ENCODE assay signal across 18 cellular contexts in the genomic region with DNA sequence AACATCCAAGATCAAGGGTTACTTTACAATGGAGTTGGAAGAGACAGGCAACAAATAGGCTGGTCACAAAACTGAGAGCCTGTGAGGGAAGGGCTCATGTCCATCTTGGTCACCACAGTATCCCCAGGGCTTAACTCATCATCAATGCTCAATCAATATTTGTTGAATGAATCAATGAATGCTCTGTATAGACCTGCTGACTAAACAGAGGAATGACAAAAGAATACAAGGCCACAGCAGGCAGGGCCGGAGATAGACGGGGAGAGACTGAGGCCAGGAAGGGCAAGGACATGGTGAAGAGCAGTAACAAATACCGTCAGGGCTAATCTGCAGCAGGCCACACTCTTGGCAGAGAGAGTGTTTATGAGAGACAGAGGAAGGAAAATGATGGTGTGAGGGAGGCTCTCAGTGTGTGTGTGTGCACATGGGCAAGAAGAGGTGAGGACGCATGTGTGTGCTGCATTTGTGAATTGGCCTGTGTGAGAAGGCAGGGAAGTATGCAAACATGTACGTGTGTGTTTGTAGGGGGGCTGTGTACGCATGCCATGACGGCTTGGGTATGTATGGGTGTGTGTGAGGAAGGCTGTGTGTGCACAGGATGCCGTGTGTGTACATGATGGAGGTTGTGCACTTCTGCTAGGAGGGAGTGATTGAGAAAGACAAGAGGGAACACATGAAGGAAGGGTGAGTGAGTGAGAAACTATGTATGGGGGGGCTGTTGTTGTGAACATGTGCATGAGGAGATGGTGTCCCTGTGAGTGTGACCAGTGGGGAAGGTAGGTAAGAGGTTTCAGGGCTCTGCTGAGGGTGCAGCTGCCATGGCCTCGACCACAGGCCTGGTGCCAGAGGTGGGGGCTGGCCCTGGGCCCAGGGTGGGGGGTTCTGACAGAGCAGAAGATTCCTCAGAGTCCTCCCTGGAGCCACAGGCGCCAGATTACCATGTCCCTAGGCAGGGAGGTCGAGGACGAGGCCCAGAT. TPM values are rescaled to one million over a fixed set of nuclear protein-coding genes. Genes with fewer than 3 reads are reported as not detected.
DNase-seq lines count a peak whose midpoint lies in the region; ATAC-seq, FAIRE-seq and TF ChIP-seq lines count a peak whose summit lies in the region.
"Had no signal": no experiment of that assay in that cellular context is flagged by ENCODE, and none has a peak within 500 bp of the region (broad histone marks: within the 10 kb centered on the region; RNA-seq: fewer than 3 reads in every experiment).

No MANE protein-coding gene starts in this region.

- no peaks in the 10 kb centered on the region for H3K4me1 ChIP-seq in endothelial cell of umbilical vein (ENCODE audit: control insufficient read depth, extremely low read depth, insufficient read depth, low read length)
- no peaks in the 10 kb centered on the region for H3K4me1 ChIP-seq in right lobe of liver
- peaks cover 78% of the 10 kb centered on the region for H3K4me1 ChIP-seq in stomach smooth muscle (ENCODE audit: control insufficient read depth, insufficient read depth, low read length)

- H3K9me3 Mint-ChIP-seq in activated CD8-positive, alpha-beta T cell treated with anti-CD3 and anti-CD28 coated beads, Interleukin-2, amount 10 ng/mL, durations not matched to agents 7 days and 5 days (ENCODE audit: insufficient read depth) = no peaks in the 10 kb centered on the region
- H3K9me3 Mint-ChIP-seq: activated T-helper 17 cell treated with anti-CD3 and anti-CD28 coated beads, Interleukin-2, amount 50 U/mL, for 72 hours; brain; CD4-positive, CD25-positive, alpha-beta regulatory T cell; nephron had no signal

- intact Hi-C loops in endothelial cell of umbilical vein (cut with micrococcal nuclease) (no loop called here), right lobe of liver (cut with DNase I) (no loop called here)

- H3K4me2 ChIP-seq in endothelial cell of umbilical vein (ENCODE audit: insufficient read depth, low read length) = no peak overlapping the region

- POLR2A ChIA-PET in endothelial cell of umbilical vein (lab: Charles Lee) = no interaction called here
- POLR2A ChIA-PET in activated CD8-positive, alpha-beta T cell treated with anti-CD3 and anti-CD28 coated beads, Interleukin-2, amount 10 ng/mL, durations not matched to agents 7 days and 5 days (lab: Charles Lee) = no interaction called here

- ATAC-seq in right lobe of liver = peak; percentile 21 to 69 (median 54)
- no peak for ATAC-seq in GM21825 (IDR thresholded peaks at IDR 0.05; ENCODE audit: unreplicated experiment)
- ATAC-seq in activated CD4-positive, CD25-positive, alpha-beta regulatory T cell treated with anti-CD3 and anti-CD28 coated beads, Interleukin-2, amount 50 U/mL, for 24 hours = no peak
- ATAC-seq in activated CD8-positive, alpha-beta T cell treated with anti-CD3 and anti-CD28 coated beads, Interleukin-2, amount 10 ng/mL, durations not matched to agents 7 days and 5 days = no peak
- ATAC-seq: activated CD4-positive, alpha-beta T cell treated with anti-CD3 and anti-CD28 coated beads for 36 hours; activated T-helper 17 cell treated with anti-CD3 and anti-CD28 coated beads, Interleukin-2, amount 50 U/mL, for 72 hours had no signal

- TF ChIP-seq POLR2A in endothelial cell of umbilical vein (IDR thresholded peaks at IDR 0.05; ENCODE audit: low read depth, low read length) = no peak
- TF ChIP-seq POLR2A in right lobe of liver (IDR thresholded peaks at IDR 0.05) = no peak

- H3K27ac Mint-ChIP-seq in activated CD8-positive, alpha-beta T cell treated with anti-CD3 and anti-CD28 coated beads, Interleukin-2, amount 10 ng/mL, durations not matched to agents 7 days and 5 days = no peak overlapping the region
- H3K27ac Mint-ChIP-seq: activated CD4-positive, alpha-beta T cell treated with anti-CD3 and anti-CD28 coated beads for 36 hours; activated T-helper 17 cell treated with anti-CD3 and anti-CD28 coated beads, Interleukin-2, amount 50 U/mL, for 72 hours; brain; CD4-positive, CD25-positive, alpha-beta regulatory T cell; nephron had no signal

- H3K9ac ChIP-seq in endothelial cell of umbilical vein (replicated peaks; ENCODE audit: extremely low read depth, insufficient read depth, low read length) = no peak overlapping the region
- peak overlapping the region in 1 of 2 donors; percentile 21 for H3K9ac ChIP-seq in stomach smooth muscle (ENCODE audit: low read length in 2 of 2)

- TF ChIP-seq CTCF in endothelial cell of umbilical vein (IDR thresholded peaks at IDR 0.05; ENCODE audit: extremely low read depth in 1 of 2, insufficient read depth in 1 of 2, low read depth in 1 of 2, low read length in 2 of 2) (no peak), right lobe of liver (IDR thresholded peaks at IDR 0.05) (no peak)

- no peak overlapping the region for H2AFZ ChIP-seq in endothelial cell of umbilical vein (ENCODE audit: low read depth, low read length)

- H3K9me3 ChIP-seq in endothelial cell of umbilical vein (replicated peaks; ENCODE audit: control insufficient read depth, insufficient read depth, low read length) = no peaks in the 10 kb centered on the region
- H3K9me3 ChIP-seq in right lobe of liver = no peaks in the 10 kb centered on the region
- no peaks in the 10 kb centered on the region for H3K9me3 ChIP-seq in stomach smooth muscle (ENCODE audit: control insufficient read depth in 2 of 2, low read length in 2 of 2)

- peak; percentile 26 for FAIRE-seq in endothelial cell of umbilical vein (lab: Jason Lieb, UNC)
- FAIRE-seq: islet of Langerhans had no signal

- H3K36me3 ChIP-seq in endothelial cell of umbilical vein (ENCODE audit: control insufficient read depth in 2 of 2, extremely low read depth in 1 of 2, insufficient read depth in 2 of 2, low read length in 2 of 2) (peaks cover 0 to 4% of the 10 kb centered on the region in 2 experiments), right lobe of liver (no peaks in the 10 kb centered on the region), stomach smooth muscle (ENCODE audit: control insufficient read depth in 2 of 2, insufficient read depth in 2 of 2, low read length in 2 of 2) (peaks cover 0 to 6% of the 10 kb centered on the region in 2 donors)

- H3K9me1 ChIP-seq in endothelial cell of umbilical vein (replicated peaks; ENCODE audit: control insufficient read depth, extremely low read depth, insufficient read depth, low read length) = no peaks in the 10 kb centered on the region

- no peaks in the 10 kb centered on the region for H3K27me3 Mint-ChIP-seq in activated CD8-positive, alpha-beta T cell treated with anti-CD3 and anti-CD28 coated beads, Interleukin-2, amount 10 ng/mL, durations not matched to agents 7 days and 5 days (ENCODE audit: low read depth)
- H3K27me3 Mint-ChIP-seq: activated CD4-positive, alpha-beta T cell treated with anti-CD3 and anti-CD28 coated beads for 36 hours; activated T-helper 17 cell treated with anti-CD3 and anti-CD28 coated beads, Interleukin-2, amount 50 U/mL, for 72 hours; brain; CD4-positive, CD25-positive, alpha-beta regulatory T cell had no signal

- DNase-seq in HCEC 1CT (peak; percentile 51), endothelial cell of umbilical vein (ENCODE audit: low read depth, low spot score) (peak; percentile 55), right lobe of liver (no peak), A172 (ENCODE audit: low spot score) (no peak)
- no peak for DNase-seq in activated CD8-positive, alpha-beta T cell treated with anti-CD3 and anti-CD28 coated beads, Interleukin-2, amount 10 ng/mL, durations not matched to agents 7 days and 5 days
- DNase-seq: activated CD4-positive, alpha-beta T cell treated with anti-CD3 and anti-CD28 coated beads for 36 hours; CD4-positive, CD25-positive, alpha-beta regulatory T cell; GF-D8; NCI-H2081; stimulated activated CD4-positive, alpha-beta T cell treated with anti-CD3 and anti-CD28 coated beads, Interleukin-15, amount 100 ng/mL, for 24 hours; T-helper 1 cell had no signal

- dilution Hi-C loops in endothelial cell of umbilical vein (cut with MboI; ENCODE audit: extremely low pct_ligation_motif_present, low sequenced_read_pairs) = loop anchor here (25.0 kb wide), 1 partner anchor 176 kb away; no protein-coding TSS in a partner anchor

- no peak overlapping the region for H3K4me3 Mint-ChIP-seq in activated CD8-positive, alpha-beta T cell treated with anti-CD3 and anti-CD28 coated beads, Interleukin-2, amount 10 ng/mL, durations not matched to agents 7 days and 5 days
- H3K4me3 Mint-ChIP-seq: activated CD4-positive, alpha-beta T cell treated with anti-CD3 and anti-CD28 coated beads for 36 hours; activated T-helper 17 cell treated with anti-CD3 and anti-CD28 coated beads, Interleukin-2, amount 50 U/mL, for 72 hours; brain; CD4-positive, CD25-positive, alpha-beta regulatory T cell; nephron had no signal

- WGBS in right lobe of liver (ENCODE audit: insufficient coverage, low coverage, low lambda C conversion rate, missing lambda C conversion rate) = 68% methylated on average over 8 of the region's 12 CpGs

- H3K79me2 ChIP-seq in endothelial cell of umbilical vein (ENCODE audit: control insufficient read depth, insufficient read depth, low read length) = no peaks in the 10 kb centered on the region

- H3K4me1 Mint-ChIP-seq in activated CD8-positive, alpha-beta T cell treated with anti-CD3 and anti-CD28 coated beads, Interleukin-2, amount 10 ng/mL, durations not matched to agents 7 days and 5 days (ENCODE audit: low read depth) = no peaks in the 10 kb centered on the region

- BruUV-seq in endothelial cell of umbilical vein (replicated peaks; lab: Mats Ljungman, UMichigan) = no TSS peak

- H3K27ac ChIP-seq in endothelial cell of umbilical vein (ENCODE audit: insufficient read depth, low read depth, low read length) (no peak overlapping the region), right lobe of liver (no peak overlapping the region), stomach smooth muscle (ENCODE audit: low read length) (peak overlapping the region; percentile 69)

- CTCF ChIA-PET in endothelial cell of umbilical vein (lab: Charles Lee) = interaction anchor here (1.4 kb wide), 1 partner anchor 32 kb away, joined by 4 read pairs; no protein-coding TSS in a partner anchor
- CTCF ChIA-PET in activated CD8-positive, alpha-beta T cell treated with anti-CD3 and anti-CD28 coated beads, Interleukin-2, amount 10 ng/mL, durations not matched to agents 7 days and 5 days (lab: Charles Lee) = no interaction called here

- no peaks in the 10 kb centered on the region for H3K27me3 ChIP-seq in endothelial cell of umbilical vein (ENCODE audit: control insufficient read depth in 2 of 2, insufficient read depth in 2 of 2, low read length in 2 of 2)
- no peaks in the 10 kb centered on the region for H3K27me3 ChIP-seq in right lobe of liver
- no peaks in the 10 kb centered on the region for H3K27me3 ChIP-seq in stomach smooth muscle (ENCODE audit: control insufficient read depth in 1 of 2, insufficient read depth in 2 of 2, low read length in 2 of 2)

- H3K4me3 ChIP-seq in endothelial cell of umbilical vein (replicated peaks in 1 of 3; ENCODE audit: insufficient read depth in 1 of 3, low read depth in 1 of 3, low read length in 3 of 3) (no peak overlapping the region), right lobe of liver (no peak overlapping the region), stomach smooth muscle (ENCODE audit: low read length in 2 of 2) (no peak overlapping the region)

- H3K36me3 Mint-ChIP-seq in activated CD8-positive, alpha-beta T cell treated with anti-CD3 and anti-CD28 coated beads, Interleukin-2, amount 10 ng/mL, durations not matched to agents 7 days and 5 days (ENCODE audit: low read depth) = no peaks in the 10 kb centered on the region

- no peaks in the 10 kb centered on the region for H4K20me1 ChIP-seq in endothelial cell of umbilical vein (replicated peaks; ENCODE audit: control insufficient read depth, extremely low read depth, insufficient read depth, low read length)

RNA-seq across cellular contexts. Expression of gene AHDC1, which starts 15.4 kb away (rescaled TPM):
- total RNA-seq in endothelial cell of umbilical vein (32.1 and 33.0 TPM in 2 replicates), right lobe of liver (10 to 100 TPM in 3 of 6 experiments, 1 to 10 TPM in 3; 5.5 to 21.3 (median 10.9) TPM)
- 7.0 and 7.8 TPM in 2 replicates for polyA plus RNA-seq in endothelial cell of umbilical vein
- 5.9 and 7.2 TPM in 2 replicates for polyA plus RNA-seq in endothelial cell of umbilical vein (2011; cell fraction: cytosol; rRNA removed)
- 17.1 and 18.6 TPM in 2 replicates for polyA plus RNA-seq in endothelial cell of umbilical vein (2011; cell fraction: nucleus; rRNA removed)
- polyA plus RNA-seq in endothelial cell of umbilical vein (2012) = 10.8 and 13.3 TPM in 2 replicates
- polyA minus RNA-seq in endothelial cell of umbilical vein = 10.8 and 13.8 TPM in 2 replicates
- polyA minus RNA-seq in endothelial cell of umbilical vein (2011; cell fraction: cytosol; rRNA and poly(A)+ RNA removed) = 4.2 TPM
- 7.6 and 14.5 TPM in 2 replicates for polyA minus RNA-seq in endothelial cell of umbilical vein (2011; cell fraction: nucleus; rRNA and poly(A)+ RNA removed)
- 3.4 and 7.6 TPM in 2 replicates for total RNA-seq in A172 (2014; rRNA removed; shearing (Covaris generic))
- 10 to 100 TPM; 20.9 to 22.7 TPM for total RNA-seq in activated CD8-positive, alpha-beta T cell treated with anti-CD3 and anti-CD28 coated beads, Interleukin-2, amount 10 ng/mL, durations not matched to agents 7 days and 5 days

RNA-seq across cellular contexts. Expression of gene FGR, which starts 46.4 kb away (rescaled TPM):
- total RNA-seq in endothelial cell of umbilical vein = not detected in 2 replicates
- 0.16 and 0.18 TPM in 2 replicates for polyA plus RNA-seq in endothelial cell of umbilical vein
- 0.07 and 0.08 TPM in 2 replicates for polyA plus RNA-seq in endothelial cell of umbilical vein (2011; cell fraction: cytosol; rRNA removed)
- polyA plus RNA-seq in endothelial cell of umbilical vein (2011; cell fraction: nucleus; rRNA removed) = 0.20 and 0.55 TPM in 2 replicates
- polyA plus RNA-seq in endothelial cell of umbilical vein (2012) = not detected in 2 replicates
- polyA minus RNA-seq in endothelial cell of umbilical vein = 0.13 TPM in 1 of 2 replicates, not detected in the other
- not detected for polyA minus RNA-seq in endothelial cell of umbilical vein (2011; cell fraction: cytosol; rRNA and poly(A)+ RNA removed)
- not detected in 2 replicates for polyA minus RNA-seq in endothelial cell of umbilical vein (2011; cell fraction: nucleus; rRNA and poly(A)+ RNA removed)
- 1 to 10 TPM; 2.5 to 10.0 (median 6.3) TPM for total RNA-seq in right lobe of liver
- not detected in 2 replicates for total RNA-seq in A172 (2014; rRNA removed; shearing (Covaris generic))
- under 1 TPM; 0.08 to 0.21 TPM for total RNA-seq in activated CD8-positive, alpha-beta T cell treated with anti-CD3 and anti-CD28 coated beads, Interleukin-2, amount 10 ng/mL, durations not matched to agents 7 days and 5 days

Comparison
In these comparisons a context has a peak if more than half of its experiments do, and no peak if none do; other contexts are left out.
1. DNase-seq: peak in HCEC 1CT (single experiment) and endothelial cell of umbilical vein (single experiment); none in right lobe of liver (0 of 3), A172 (single experiment) and activated CD8-positive, alpha-beta T cell treated with anti-CD3 and anti-CD28 coated beads, Interleukin-2, amount 10 ng/mL, durations not matched to agents 7 days and 5 days (single experiment).
2. ATAC-seq: peak in right lobe of liver (4 of 4); none in GM21825 (single experiment), activated CD4-positive, CD25-positive, alpha-beta regulatory T cell treated with anti-CD3 and anti-CD28 coated beads, Interleukin-2, amount 50 U/mL, for 24 hours (0 of 2) and activated CD8-positive, alpha-beta T cell treated with anti-CD3 and anti-CD28 coated beads, Interleukin-2, amount 10 ng/mL, durations not matched to agents 7 days and 5 days (single experiment).